ENCODE assay signal across 21 cellular contexts in genomic region chr4:113288691-113289090, GRCh38.
"Had no signal": no experiment of that assay in that cellular context is flagged by ENCODE, and none has a peak within 500 bp of the region (broad histone marks: within the 10 kb centered on the region; RNA-seq: fewer than 3 reads in every experiment).

No MANE protein-coding gene starts in this region.

- H3K36me3 ChIP-seq: esophagus squamous epithelium, left lung, lower lobe of right lung, ovary, upper lobe of right lung had no signal

- H3K4me3 Mint-ChIP-seq: dendritic cell treated with granulocyte-macrophage colony-stimulating factor and Interleukin-4, amounts not matched to agents 40 ng/mL and 50 ng/mL, for 4 days; memory B cell; mesothelial cell of epicardium; natural killer cell; neural crest cell; stimulated activated memory B cell treated with anti-CD40 and anti-IgM and Interleukin-4, amounts not matched to agents 10 μg/mL and 1 μg/mL and 100 μg/mL, for 72 hours; stimulated activated naive CD8-positive, alpha-beta T cell treated with anti-CD3 and anti-CD28 coated beads, Interleukin-15, Interleukin-2, amounts not matched to agents 100 ng/mL and 50 ng/mL, for 24 hours had no signal

- H3K27ac ChIP-seq: esophagus squamous epithelium, gastrocnemius medialis, heart right ventricle, left lung, lower lobe of right lung, ovary, tibial nerve, upper lobe of right lung had no signal

- H3K4me1 ChIP-seq: gastrocnemius medialis, lower lobe of right lung, upper lobe of right lung had no signal

- DNase-seq: esophagus squamous epithelium; gastrocnemius medialis; heart right ventricle; hypothalamus; islet precursor cell; left lung; lower lobe of right lung; natural killer cell; ovary; right cardiac atrium; stimulated activated CD4-positive, alpha-beta T cell treated with anti-CD3 and anti-CD28 coated beads, Interleukin-4, amount 100 ng/mL, for 24 hours; upper lobe of right lung had no signal

- H3K36me3 Mint-ChIP-seq: memory B cell; mesothelial cell of epicardium; natural killer cell; stimulated activated memory B cell treated with anti-CD40 and anti-IgM and Interleukin-4, amounts not matched to agents 10 μg/mL and 1 μg/mL and 100 μg/mL, for 72 hours had no signal

- FAIRE-seq: colon had no signal

- H3K4me2 ChIP-seq: smooth muscle cell had no signal

- H3K4me1 Mint-ChIP-seq: memory B cell; natural killer cell; stimulated activated memory B cell treated with anti-CD40 and anti-IgM and Interleukin-4, amounts not matched to agents 10 μg/mL and 1 μg/mL and 100 μg/mL, for 72 hours had no signal

- H3K27me3 ChIP-seq: esophagus squamous epithelium, gastrocnemius medialis, heart right ventricle, left lung, ovary, tibial nerve had no signal

- H3K27me3 Mint-ChIP-seq: dendritic cell treated with granulocyte-macrophage colony-stimulating factor and Interleukin-4, amounts not matched to agents 40 ng/mL and 50 ng/mL, for 4 days; memory B cell; stimulated activated memory B cell treated with anti-CD40 and anti-IgM and Interleukin-4, amounts not matched to agents 10 μg/mL and 1 μg/mL and 100 μg/mL, for 72 hours had no signal

- H3K9me3 Mint-ChIP-seq: dendritic cell treated with granulocyte-macrophage colony-stimulating factor and Interleukin-4, amounts not matched to agents 40 ng/mL and 50 ng/mL, for 4 days; memory B cell; mesothelial cell of epicardium; natural killer cell; neural crest cell; stimulated activated memory B cell treated with anti-CD40 and anti-IgM and Interleukin-4, amounts not matched to agents 10 μg/mL and 1 μg/mL and 100 μg/mL, for 72 hours; stimulated activated naive CD8-positive, alpha-beta T cell treated with anti-CD3 and anti-CD28 coated beads, Interleukin-15, Interleukin-2, amounts not matched to agents 100 ng/mL and 50 ng/mL, for 24 hours had no signal

- H3K9me3 ChIP-seq: esophagus squamous epithelium, gastrocnemius medialis, heart right ventricle, left lung, lower lobe of right lung, ovary, tibial nerve, upper lobe of right lung had no signal

- H3K4me3 ChIP-seq: esophagus squamous epithelium, gastrocnemius medialis, heart right ventricle, left lung, lower lobe of right lung, ovary, smooth muscle cell, tibial nerve, upper lobe of right lung had no signal

- H3K27ac Mint-ChIP-seq: dendritic cell treated with granulocyte-macrophage colony-stimulating factor and Interleukin-4, amounts not matched to agents 40 ng/mL and 50 ng/mL, for 4 days; memory B cell; mesothelial cell of epicardium; natural killer cell; stimulated activated memory B cell treated with anti-CD40 and anti-IgM and Interleukin-4, amounts not matched to agents 10 μg/mL and 1 μg/mL and 100 μg/mL, for 72 hours; stimulated activated naive CD8-positive, alpha-beta T cell treated with anti-CD3 and anti-CD28 coated beads, Interleukin-15, Interleukin-2, amounts not matched to agents 100 ng/mL and 50 ng/mL, for 24 hours had no signal
